ENCODE assay signal across 2 cellular contexts in genomic region chr19:10192922-10193321, GRCh38.
TF ChIP-seq lines count a peak whose summit lies in the region.

No MANE protein-coding gene starts in this region.

TF ChIP-seq in SK-N-SH, 30 proteins besides CTCF, POLR2A, EP300 and RAD21 (continued from another document):
- TF ChIP-seq, protein P1, sequence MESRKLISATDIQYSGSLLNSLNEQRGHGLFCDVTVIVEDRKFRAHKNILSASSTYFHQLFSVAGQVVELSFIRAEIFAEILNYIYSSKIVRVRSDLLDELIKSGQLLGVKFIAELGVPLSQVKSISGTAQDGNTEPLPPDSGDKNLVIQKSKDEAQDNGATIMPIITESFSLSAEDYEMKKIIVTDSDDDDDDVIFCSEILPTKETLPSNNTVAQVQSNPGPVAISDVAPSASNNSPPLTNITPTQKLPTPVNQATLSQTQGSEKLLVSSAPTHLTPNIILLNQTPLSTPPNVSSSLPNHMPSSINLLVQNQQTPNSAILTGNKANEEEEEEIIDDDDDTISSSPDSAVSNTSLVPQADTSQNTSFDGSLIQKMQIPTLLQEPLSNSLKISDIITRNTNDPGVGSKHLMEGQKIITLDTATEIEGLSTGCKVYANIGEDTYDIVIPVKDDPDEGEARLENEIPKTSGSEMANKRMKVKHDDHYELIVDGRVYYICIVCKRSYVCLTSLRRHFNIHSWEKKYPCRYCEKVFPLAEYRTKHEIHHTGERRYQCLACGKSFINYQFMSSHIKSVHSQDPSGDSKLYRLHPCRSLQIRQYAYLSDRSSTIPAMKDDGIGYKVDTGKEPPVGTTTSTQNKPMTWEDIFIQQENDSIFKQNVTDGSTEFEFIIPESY (IDR thresholded peaks at IDR 0.05; ENCODE audit: borderline replicate concordance, low read depth): no peak
- no peak for TF ChIP-seq YY1 (IDR thresholded peaks at IDR 0.05; ENCODE audit: low read depth)
- no peak for TF ChIP-seq CHD2 (IDR thresholded peaks at IDR 0.05; ENCODE audit: low read length, partially characterized antibody)
- no peak for TF ChIP-seq GABPA (IDR thresholded peaks at IDR 0.05; ENCODE audit: low read depth)
- TF ChIP-seq SIN3A (IDR thresholded peaks at IDR 0.05; ENCODE audit: borderline replicate concordance, low read depth, low read length): no peak
- TF ChIP-seq RCOR1 (IDR thresholded peaks at IDR 0.05; ENCODE audit: low read length): no peak

TF ChIP-seq in SK-N-SH treated with all-trans-retinoic acid at 6 μM for 48 hours, 23 proteins besides CTCF, POLR2A, EP300 and RAD21 (continued from another document):
- no peak for TF ChIP-seq POU6F1 (CRISPR knock-in tag; IDR thresholded peaks at IDR 0.05; ENCODE audit: borderline replicate concordance, low read depth)
